32 cellular contexts compared by ENCODE assay signal in the genomic region with DNA sequence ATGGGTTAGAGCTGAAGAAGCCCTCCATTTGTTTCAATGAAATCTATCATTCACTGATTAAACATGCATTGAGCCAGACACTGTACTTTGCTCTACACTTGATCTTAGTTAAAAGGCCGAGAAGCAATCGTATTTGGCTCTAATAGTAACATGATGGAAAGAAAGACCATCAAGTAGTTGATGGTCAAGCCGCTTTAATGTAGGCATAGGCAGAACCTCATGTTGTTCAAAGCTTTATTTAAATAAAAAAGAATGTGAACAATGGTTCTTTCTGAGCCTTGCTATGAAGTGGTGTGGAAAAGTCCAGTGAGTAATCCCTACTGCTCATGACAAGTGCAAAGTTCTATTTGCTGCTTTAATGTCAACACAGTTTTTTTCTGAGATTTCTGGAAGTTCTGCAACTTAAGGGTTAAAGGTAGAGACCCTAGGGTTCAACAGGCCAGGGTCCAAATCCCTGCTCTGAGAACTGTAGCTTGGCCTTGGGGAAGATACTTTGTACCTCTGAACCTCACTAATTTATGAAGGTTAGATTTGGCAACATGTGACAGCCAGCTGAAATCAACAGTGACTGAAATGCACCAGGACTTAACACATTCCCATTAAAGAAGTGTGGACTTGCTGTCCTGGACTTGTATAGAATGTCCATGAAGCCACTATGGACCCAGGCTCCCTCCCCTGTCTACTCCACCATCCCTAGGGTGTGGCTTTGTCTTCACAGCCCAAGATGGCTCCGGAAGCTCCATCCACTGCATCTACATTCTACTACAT. TPM values are rescaled to one million over a fixed set of nuclear protein-coding genes. Genes with fewer than 3 reads are reported as not detected.
"Had no signal": no experiment of that assay in that cellular context is flagged by ENCODE, and none has a peak within 500 bp of the region (broad histone marks: within the 10 kb centered on the region; RNA-seq: fewer than 3 reads in every experiment).

No MANE protein-coding gene starts in this region.

- H3K36me3 ChIP-seq: ascending aorta, cardiac muscle cell, SJCRH30, WERI-Rb-1 had no signal

- DNase-seq: activated CD4-positive, alpha-beta T cell treated with anti-CD3 and anti-CD28 coated beads, Interleukin-2, amount 10 ng/mL, durations not matched to agents 24 days and 14 days; activated CD4-positive, alpha-beta T cell treated with anti-CD3 and anti-CD28 coated beads, Interleukin-2, amount 50 U/mL, for 4 hours; activated CD8-positive, alpha-beta T cell treated with anti-CD3 and anti-CD28 coated beads, Interleukin-2, amount 10 ng/mL, durations not matched to agents 7 days and 5 days; activated gamma-delta T cell; activated naive CD4-positive, alpha-beta T cell treated with Interleukin-2 at 50 U/mL for 16 hours; activated naive CD8-positive, alpha-beta T cell treated with anti-CD3 and anti-CD28 coated beads, Interleukin-2, amount 10 ng/mL, durations not matched to agents 7 days and 5 days; activated T-cell treated with anti-CD3 and anti-CD28 coated beads, Interleukin-2, amount 50 U/mL, for 24 hours; Karpas-422; NCI-H1048; NCI-H1105 treated with DMSO at 0.1 percent for 48 hours; NCI-H1436; NCI-H187; NCI-H2029 treated with DMSO at 0.1 percent for 48 hours; NCI-H2107; NCI-H2171; NCI-H510A; NCI-H526; NCI-H748 treated with DMSO at 0.1 percent for 48 hours; SHP77; SJCRH30; T1000; WERI-Rb-1 had no signal

- H3K4me3 ChIP-seq: ascending aorta, cardiac muscle cell, SJCRH30, SK-N-MC had no signal

- H3K9me3 ChIP-seq: ascending aorta, SJCRH30 had no signal

- H3K27ac ChIP-seq: ascending aorta, cardiac muscle cell, SJCRH30, SK-N-MC, WERI-Rb-1 had no signal

- H3K27me3 ChIP-seq: ascending aorta, SJCRH30 had no signal

- H3K4me1 ChIP-seq: ascending aorta had no signal

RNA-seq across cellular contexts. Expression of gene CLRN2, which starts 44.2 kb away (rescaled TPM):
- total RNA-seq: activated CD4-positive, alpha-beta T cell treated with anti-CD3 and anti-CD28 coated beads, Interleukin-2, amount 10 ng/mL, durations not matched to agents 24 days and 14 days; activated CD8-positive, alpha-beta T cell treated with anti-CD3 and anti-CD28 coated beads, Interleukin-2, amount 10 ng/mL, durations not matched to agents 7 days and 5 days; activated naive CD8-positive, alpha-beta T cell treated with anti-CD3 and anti-CD28 coated beads, Interleukin-2, amount 10 ng/mL, durations not matched to agents 7 days and 5 days; activated T-helper 2 cell treated with anti-CD3 and anti-CD28 coated beads, Interferon-gamma antibody, Interleukin-2, Interleukin-4, amounts not matched to agents 10 μg/mL and 5 μg/mL and 100 μg/mL, durations not matched to agents 14 hours and 24 hours and 36 hours; ascending aorta; cardiac muscle cell; chondrocyte; MCF 10A; RPMI7951; SJCRH30; T-helper 1 cell treated with Interleukin-12 subunit alpha and Interleukin-12 subunit beta and Interleukin-4 antibody, amounts not matched to agents 30 ng/mL and 1 ng/mL, for 36 hours; T-helper 2 cell treated with Interferon-gamma antibody and Interleukin-4, amounts not matched to agents 100 ng/mL and 5 ng/mL, for 36 hours had no signal
- polyA plus RNA-seq: adipose tissue, cardiac muscle cell had no signal
